ENCODE assay signal across 8 cellular contexts in the genomic region with DNA sequence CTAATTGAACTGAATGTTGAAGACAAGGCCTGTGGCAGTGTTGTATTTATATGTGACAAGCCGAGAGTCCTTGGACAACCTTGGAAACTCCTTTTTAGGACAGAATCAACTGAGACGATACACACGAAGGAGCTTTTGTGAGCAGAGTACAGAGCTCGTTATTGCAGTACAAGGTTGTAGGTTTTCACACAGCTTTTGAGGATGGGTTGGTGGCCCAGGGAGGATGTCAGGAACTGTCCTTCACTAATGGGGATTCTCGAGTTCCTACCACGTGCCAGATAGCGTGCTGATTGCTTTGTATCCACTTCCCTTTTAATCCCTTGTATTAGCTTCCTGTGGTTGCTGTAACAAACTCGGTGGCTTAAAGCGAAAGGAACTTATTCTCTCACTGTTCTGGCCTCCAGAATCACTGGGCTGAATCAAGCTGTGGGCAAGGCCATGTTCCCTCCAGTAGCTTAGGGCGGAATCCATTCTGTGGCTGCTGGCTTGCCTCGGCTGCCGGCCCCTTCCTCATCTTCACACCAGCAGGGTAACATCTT. TPM values are rescaled to one million over a fixed set of nuclear protein-coding genes. Genes with fewer than 3 reads are reported as not detected.
A peak's percentile ranks its signal among the peaks of the same experiment; 100 is the strongest.
DNase-seq lines count a peak whose midpoint lies in the region; ATAC-seq and TF ChIP-seq lines count a peak whose summit lies in the region.

No MANE protein-coding gene starts in this region.

- no peaks in the 10 kb centered on the region for H3K36me3 ChIP-seq in mesendoderm (ENCODE audit: control insufficient read depth, insufficient read depth, low read length)

- no peak overlapping the region for H4K5ac ChIP-seq in mesendoderm (ENCODE audit: low read length)

- H3K23ac ChIP-seq in mesendoderm (ENCODE audit: low read length), result no peak overlapping the region

- peak; percentile 49 for ATAC-seq in GM19452 (IDR thresholded peaks at IDR 0.05; ENCODE audit: unreplicated experiment)
- ATAC-seq in HG03469 (IDR thresholded peaks at IDR 0.05; ENCODE audit: unreplicated experiment), result peak; percentile 33

- H3K18ac ChIP-seq in mesendoderm (ENCODE audit: low read length), result peak overlapping the region; percentile 15

- H3K4me2 ChIP-seq in mesendoderm (ENCODE audit: low read length), result no peak overlapping the region

- no peak overlapping the region for H2BK15ac ChIP-seq in mesendoderm (replicated peaks; ENCODE audit: low read depth)

- no peaks in the 10 kb centered on the region for H3K27me3 ChIP-seq in mesendoderm (ENCODE audit: insufficient read depth, low read length, poor library complexity)

- DNase-seq in CMK (ENCODE audit: low read depth), result peak; percentile 68
- no peak for DNase-seq in activated T-cell treated with anti-CD3 and anti-CD28 coated beads, Interleukin-2, amount 50 U/mL, for 24 hours
- peak; percentile 91 for DNase-seq in mesendoderm
- DNase-seq in amygdala (lab: John Stamatoyannopoulos, UW), result no peak
- no peak for DNase-seq in endothelial cell (ENCODE audit: low spot score)
- DNase-seq in NCI-H2029 (lab: John Stamatoyannopoulos, UW), result no peak

- H2BK5ac ChIP-seq in mesendoderm (ENCODE audit: low read length), result peak overlapping the region; percentile 23

- H3K27me3 Mint-ChIP-seq in activated T-cell treated with anti-CD3 and anti-CD28 coated beads, Interleukin-2, amount 50 U/mL, for 24 hours, result no peaks in the 10 kb centered on the region
- H3K27me3 Mint-ChIP-seq in endothelial cell (ENCODE audit: unreplicated experiment), result peaks cover 8% of the 10 kb centered on the region

- no peak overlapping the region for H3K4ac ChIP-seq in mesendoderm (ENCODE audit: low read depth, low read length)

- H3K79me1 ChIP-seq in mesendoderm (ENCODE audit: low read length), result peaks cover 53% of the 10 kb centered on the region

- peaks cover 73% of the 10 kb centered on the region for H3K79me2 ChIP-seq in mesendoderm (ENCODE audit: control insufficient read depth, insufficient read depth, low read length)

- no peak overlapping the region for H2BK120ac ChIP-seq in mesendoderm (ENCODE audit: low read depth, low read length)

- no peak overlapping the region for H3K4me3 ChIP-seq in mesendoderm (ENCODE audit: low read length)

- H4K8ac ChIP-seq in mesendoderm (ENCODE audit: low read depth, low read length), result no peak overlapping the region

- H3K9me3 Mint-ChIP-seq in activated T-cell treated with anti-CD3 and anti-CD28 coated beads, Interleukin-2, amount 50 U/mL, for 24 hours, result no peaks in the 10 kb centered on the region
- H3K9me3 Mint-ChIP-seq in endothelial cell (ENCODE audit: unreplicated experiment), result no peaks in the 10 kb centered on the region

- H2AK5ac ChIP-seq in mesendoderm (ENCODE audit: low read length), result no peak overlapping the region

- H3K9ac ChIP-seq in mesendoderm (ENCODE audit: low read length), result no peak overlapping the region

- peak overlapping the region; percentile 27 for H3K56ac ChIP-seq in mesendoderm (ENCODE audit: low read length)

- H3K4me1 ChIP-seq in mesendoderm (ENCODE audit: control insufficient read depth, low read depth, low read length), result peaks cover 26% of the 10 kb centered on the region

- H3K4me3 Mint-ChIP-seq in activated T-cell treated with anti-CD3 and anti-CD28 coated beads, Interleukin-2, amount 50 U/mL, for 24 hours, result peak overlapping the region; percentile 71
- no peak overlapping the region for H3K4me3 Mint-ChIP-seq in endothelial cell (ENCODE audit: unreplicated experiment)

- WGBS in mesendoderm (ENCODE audit: extremely low coverage, insufficient coverage, low lambda C conversion rate), result no CpG with 5 or more reads among the region's 12 CpGs

- peaks cover 88% of the 10 kb centered on the region for H3K4me1 Mint-ChIP-seq in activated T-cell treated with anti-CD3 and anti-CD28 coated beads, Interleukin-2, amount 50 U/mL, for 24 hours (ENCODE audit: low read depth)
- H3K4me1 Mint-ChIP-seq in endothelial cell (ENCODE audit: unreplicated experiment), result peaks cover 26% of the 10 kb centered on the region

- peaks cover 9% of the 10 kb centered on the region for H3K36me3 Mint-ChIP-seq in activated T-cell treated with anti-CD3 and anti-CD28 coated beads, Interleukin-2, amount 50 U/mL, for 24 hours (ENCODE audit: low read depth)
- H3K36me3 Mint-ChIP-seq in endothelial cell (ENCODE audit: low read depth, unreplicated experiment), result peaks cover 3% of the 10 kb centered on the region

- peak overlapping the region; percentile 96 for H3K27ac Mint-ChIP-seq in activated T-cell treated with anti-CD3 and anti-CD28 coated beads, Interleukin-2, amount 50 U/mL, for 24 hours
- H3K27ac Mint-ChIP-seq in endothelial cell (ENCODE audit: unreplicated experiment), result no peak overlapping the region

- TF ChIP-seq CTCF in endothelial cell (IDR thresholded peaks at IDR 0.05; ENCODE audit: unreplicated experiment), result no peak

- peak overlapping the region; percentile 55 for H3K27ac ChIP-seq in mesendoderm (ENCODE audit: low read depth, low read length)

RNA-seq across cellular contexts. Expression of a gene that starts 20.2 kb away (rescaled TPM):
- polyA plus RNA-seq in mesendoderm (2013, experiment 1 of 2), result 11.4 TPM
- polyA plus RNA-seq in mesendoderm (2013, experiment 2 of 2), result 10.8 TPM
- 26.8 TPM for total RNA-seq in endothelial cell (ENCODE audit: unreplicated experiment)

Comparison
In these comparisons a context has a peak if more than half of its experiments do, and no peak if none do; other contexts are left out.
1. DNase-seq: peak in CMK (single experiment) and mesendoderm (single experiment); none in activated T-cell treated with anti-CD3 and anti-CD28 coated beads, Interleukin-2, amount 50 U/mL, for 24 hours (single experiment), amygdala (0 of 56), endothelial cell (single experiment) and NCI-H2029 (single experiment).